11 cellular contexts compared by ENCODE assay signal in the genomic region with DNA sequence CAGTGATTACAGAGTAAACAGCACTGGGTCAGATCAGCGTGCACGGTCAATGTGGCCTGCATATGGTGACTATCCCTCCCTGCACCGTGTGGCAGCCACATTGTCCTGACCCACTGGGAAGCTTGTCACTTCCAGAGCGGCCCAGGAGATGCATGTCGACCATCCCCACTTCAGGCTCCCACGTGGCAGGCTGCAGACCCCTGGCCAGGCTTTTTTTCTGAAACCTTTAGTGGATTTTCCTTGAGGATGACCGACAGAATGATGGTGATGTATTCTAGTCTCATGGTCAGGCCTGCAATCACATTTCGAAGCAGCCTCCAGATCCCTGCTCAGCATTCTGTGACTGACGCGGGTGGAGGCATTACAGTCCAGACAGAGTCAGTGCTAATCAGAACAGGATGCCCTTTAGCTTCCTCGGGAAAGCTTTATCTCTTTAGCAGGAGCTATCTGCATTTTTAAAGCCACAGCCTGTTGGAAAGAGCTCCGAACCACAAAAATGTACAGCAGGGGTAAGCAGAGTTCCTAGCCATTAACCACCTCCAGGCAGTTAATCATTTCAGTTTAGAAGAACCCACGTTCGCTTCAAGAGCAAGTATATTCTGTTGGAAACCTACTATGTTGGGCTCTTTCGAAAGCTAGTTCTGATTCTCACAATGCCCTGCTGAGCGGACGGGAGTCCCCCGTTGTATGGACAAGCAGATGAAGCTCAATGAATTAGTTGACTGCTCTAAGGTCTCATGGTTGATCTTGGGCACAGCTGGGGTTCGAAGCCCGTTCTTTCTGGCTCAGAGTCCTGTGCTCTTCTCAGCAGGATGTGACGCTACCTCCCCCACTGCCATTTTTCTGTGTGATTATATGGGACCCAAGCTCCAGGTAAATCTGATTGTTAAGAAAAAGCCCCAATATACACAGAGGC. TPM values are rescaled to one million over a fixed set of nuclear protein-coding genes. Genes with fewer than 3 reads are reported as not detected.
A peak's percentile ranks its signal among the peaks of the same experiment; 100 is the strongest.
DNase-seq lines count a peak whose midpoint lies in the region; ATAC-seq lines count a peak whose summit lies in the region.
"Had no signal": no experiment of that assay in that cellular context is flagged by ENCODE, and none has a peak within 500 bp of the region (broad histone marks: within the 10 kb centered on the region; RNA-seq: fewer than 3 reads in every experiment).

No MANE protein-coding gene starts in this region.

- H3K9ac ChIP-seq in BLaER1 (peak overlapping the region; percentile 45; the same call in 1 of the 2 replicates), neuronal stem cell (ENCODE audit: low read depth, low read length, poor library complexity) (no peak overlapping the region)

- H3K4me1 ChIP-seq in BLaER1 (peaks cover 61% of the 10 kb centered on the region), neuronal stem cell (ENCODE audit: control insufficient read depth in 2 of 2, insufficient read depth in 1 of 2, low read depth in 1 of 2, low read length in 2 of 2) (peaks cover 12 to 20% of the 10 kb centered on the region in 2 donors)

- peak; percentile 57 for DNase-seq in SW480 (ENCODE audit: low spot score)
- DNase-seq in glomerular visceral epithelial cell (ENCODE audit: extremely low spot score): peak; percentile 86
- no peak for DNase-seq in neuronal stem cell (ENCODE audit: low spot score)
- DNase-seq in activated CD4-positive, alpha-beta T cell treated with anti-CD3 and anti-CD28 coated beads for 1 hour: no peak
- DNase-seq in DMS53 (lab: John Stamatoyannopoulos, UW): no peak
- no peak for DNase-seq in activated CD8-positive, alpha-beta memory T cell treated with anti-CD3 and anti-CD28 coated beads for 24 hours
- DNase-seq: activated T-cell treated with anti-CD3 and anti-CD28 coated beads, Interleukin-2, amount 50 U/mL, for 1 hour; NCI-H1105 had no signal

- no peak overlapping the region for H3K14ac ChIP-seq in neuronal stem cell (ENCODE audit: low read length)

- H3K27me3 ChIP-seq in BLaER1: no peaks in the 10 kb centered on the region
- H3K27me3 ChIP-seq in neuronal stem cell (ENCODE audit: control insufficient read depth in 3 of 3, insufficient read depth in 3 of 3, low read depth in 1 of 3, low read length in 3 of 3): peaks cover 0 to 4% (median 0%) of the 10 kb centered on the region in 3 experiments
- H3K27me3 ChIP-seq: ovary had no signal

- H2AK5ac ChIP-seq in neuronal stem cell (ENCODE audit: low read depth, low read length): no peak overlapping the region

- no peak for ATAC-seq in GM19328 (IDR thresholded peaks at IDR 0.05; ENCODE audit: unreplicated experiment)

- H2BK5ac ChIP-seq in neuronal stem cell (ENCODE audit: low read length): no peak overlapping the region

- no peak overlapping the region for H3K23ac ChIP-seq in neuronal stem cell (ENCODE audit: low read depth, low read length, poor library complexity)

- H4K91ac ChIP-seq in neuronal stem cell (ENCODE audit: low read depth, low read length, poor library complexity): no peak overlapping the region

- no peak overlapping the region for H2BK12ac ChIP-seq in neuronal stem cell (ENCODE audit: low read length)

- no peak overlapping the region for H2BK15ac ChIP-seq in neuronal stem cell (ENCODE audit: low read length)

- no peaks in the 10 kb centered on the region for H4K20me1 ChIP-seq in BLaER1

- H2BK120ac ChIP-seq in neuronal stem cell (ENCODE audit: low read depth, low read length): no peak overlapping the region

- H3K9me3 ChIP-seq in BLaER1 (no peaks in the 10 kb centered on the region), neuronal stem cell (replicated peaks in 1 of 2; ENCODE audit: control insufficient read depth in 2 of 2, insufficient read depth in 1 of 2, low read depth in 1 of 2, low read length in 2 of 2) (peaks cover 0 to 2% of the 10 kb centered on the region in 2 donors)
- H3K9me3 ChIP-seq: ovary had no signal

- no peak overlapping the region for H3K18ac ChIP-seq in neuronal stem cell (ENCODE audit: low read length)

- H3K36me3 ChIP-seq in BLaER1: no peaks in the 10 kb centered on the region
- no peaks in the 10 kb centered on the region for H3K36me3 ChIP-seq in neuronal stem cell (replicated peaks in 1 of 2; ENCODE audit: control insufficient read depth in 2 of 2, insufficient read depth in 2 of 2, low read length in 2 of 2)
- H3K36me3 ChIP-seq: ovary had no signal

- WGBS in neuronal stem cell (ENCODE audit: extremely low coverage in 2 of 2, insufficient read length in 2 of 2, insufficient replicate concordance in 1 of 2), 2 donors: no CpG with 5 or more reads among the region's 21 CpGs

- no peak overlapping the region for H3K4ac ChIP-seq in neuronal stem cell (ENCODE audit: low read length)

- H3K4me2 ChIP-seq in BLaER1 (peak overlapping the region; percentile 30), neuronal stem cell (ENCODE audit: insufficient read depth, low read length, poor library complexity, severe bottlenecking) (no peak overlapping the region)

- no peaks in the 10 kb centered on the region for H3K79me1 ChIP-seq in neuronal stem cell (ENCODE audit: low read depth, low read length)

- H4K8ac ChIP-seq in neuronal stem cell (ENCODE audit: low read depth, low read length): no peak overlapping the region

- H2AFZ ChIP-seq in neuronal stem cell (ENCODE audit: low read length): peak overlapping the region; percentile 84

- H3K27ac ChIP-seq in BLaER1 (peak overlapping the region; percentile 11; the same call in 1 of the 2 replicates), neuronal stem cell (replicated peaks; ENCODE audit: low read length) (no peak overlapping the region)

- H3K4me3 ChIP-seq in BLaER1: no peak overlapping the region
- no peak overlapping the region for H3K4me3 ChIP-seq in neuronal stem cell (ENCODE audit: low read length in 2 of 2)
- H3K4me3 ChIP-seq: ovary had no signal

RNA-seq across cellular contexts. Expression of gene IRF2BP2, which starts 56.5 kb away (rescaled TPM):
- 28.8 TPM for polyA plus RNA-seq in neuronal stem cell (2013, experiment 1 of 2)
- polyA plus RNA-seq in neuronal stem cell (2013, experiment 2 of 2): 29.3 TPM

Comparison
In these comparisons a context has a peak if more than half of its experiments do, and no peak if none do; other contexts are left out.
1. DNase-seq: peak in SW480 (single experiment) and glomerular visceral epithelial cell (single experiment); none in neuronal stem cell (single experiment), activated CD4-positive, alpha-beta T cell treated with anti-CD3 and anti-CD28 coated beads for 1 hour (single experiment), DMS53 (single experiment) and activated CD8-positive, alpha-beta memory T cell treated with anti-CD3 and anti-CD28 coated beads for 24 hours (single experiment).